1 cellular context compared by ENCODE assay signal in genomic region chr4:40769266-40769665, GRCh38.
TF ChIP-seq lines count a peak whose summit lies in the region.

No MANE protein-coding gene starts in this region.

TF ChIP-seq in IMR-90, 13 proteins besides CTCF, POLR2A, EP300 and RAD21 (continued from another document):
- TF ChIP-seq MAFK (IDR thresholded peaks at IDR 0.05; ENCODE audit: low read depth, low read length) (no peak), USF2 (IDR thresholded peaks at IDR 0.05; ENCODE audit: low read depth, low read length) (no peak), CHD1 (IDR thresholded peaks at IDR 0.05; ENCODE audit: low read depth, low read length) (no peak), ELK1 (IDR thresholded peaks at IDR 0.05; ENCODE audit: borderline replicate concordance, low read depth, low read length) (no peak), RFX5 (IDR thresholded peaks at IDR 0.05; ENCODE audit: low read depth, low read length) (no peak), NFE2L2 (IDR thresholded peaks at IDR 0.05; ENCODE audit: low read depth, low read length) (no peak), MXI1 (IDR thresholded peaks at IDR 0.05; ENCODE audit: borderline replicate concordance, low read depth, low read length) (no peak), RCOR1 (IDR thresholded peaks at IDR 0.05; ENCODE audit: insufficient replicate concordance, low read length) (no peak)
